7 cellular contexts compared by ENCODE assay signal in genomic region chr1:21834666-21835065, GRCh38. TPM values are rescaled to one million over a fixed set of nuclear protein-coding genes. Genes with fewer than 3 reads are reported as not detected.
"Had no signal": no experiment of that assay in that cellular context is flagged by ENCODE, and none has a peak within 500 bp of the region (broad histone marks: within the 10 kb centered on the region; RNA-seq: fewer than 3 reads in every experiment).

No MANE protein-coding gene starts in this region.

- H2AFZ ChIP-seq: GM23248 had no signal

- H3K9ac ChIP-seq: GM23248 had no signal

- H3K27ac ChIP-seq: GM23248 had no signal

- FAIRE-seq: HTR-8/SVneo had no signal

- H3K4me1 ChIP-seq: HAP-1 had no signal

- H3K4me3 ChIP-seq: GM23248, HAP-1 had no signal

- DNase-seq: GM23248, GOT3, H7, IMR-90 had no signal

RNA-seq across cellular contexts. Expression of gene LDLRAD2, which starts 22.6 kb away (rescaled TPM):
- total RNA-seq: GM23248, H4, IMR-90 had no signal
